Comparison of ENCODE assay signal across 2 cellular contexts in the genomic region with DNA sequence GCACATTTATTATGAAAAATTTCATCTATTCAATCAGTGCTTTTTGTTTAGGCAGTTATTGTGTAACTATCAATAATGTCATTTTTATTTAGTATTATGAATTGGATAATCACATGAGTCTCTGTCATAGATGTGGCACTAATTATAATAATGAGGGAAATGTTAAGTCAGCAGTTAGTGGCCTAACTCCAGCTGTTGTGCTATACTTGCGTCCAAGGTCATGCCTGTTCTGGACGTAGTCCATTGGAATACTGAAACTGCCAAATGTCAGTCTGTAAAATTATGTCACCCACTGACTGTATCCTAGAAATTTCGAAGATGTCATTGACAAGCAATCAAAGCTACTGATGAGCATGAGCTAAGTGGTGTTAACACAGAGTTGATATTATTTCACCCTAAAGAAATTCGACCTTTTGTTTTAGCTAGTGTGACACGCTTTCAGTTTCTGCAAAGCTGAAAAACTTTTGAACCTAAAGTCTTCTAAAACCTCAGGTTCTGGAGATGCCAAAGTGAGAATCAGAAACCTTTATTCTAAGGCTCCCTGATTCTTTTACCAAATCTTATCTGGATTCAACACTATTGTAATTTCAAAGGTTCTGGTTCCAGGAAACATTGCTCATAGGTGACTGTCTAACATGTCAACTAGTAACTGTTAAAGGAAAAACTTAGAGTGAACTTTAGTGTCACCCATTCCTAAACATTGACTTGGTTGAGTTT.
TF ChIP-seq lines count a peak whose summit lies in the region.

No MANE protein-coding gene starts in this region.

TF ChIP-seq in A549, 52 proteins besides CTCF, POLR2A, EP300 and RAD21:
- TF ChIP-seq ESRRA (IDR thresholded peaks at IDR 0.05; ENCODE audit: borderline replicate concordance, low read length) (no peak), EHMT2 (IDR thresholded peaks at IDR 0.05; ENCODE audit: low read depth) (no peak), MAFK (IDR thresholded peaks at IDR 0.05; ENCODE audit: partially characterized antibody) (peak; percentile 62), RCOR1 (IDR thresholded peaks at IDR 0.05; ENCODE audit: low read depth, low read length) (no peak)

TF ChIP-seq in endothelial cell of umbilical vein, 7 proteins besides CTCF, POLR2A, EP300 and RAD21:
- TF ChIP-seq FOS (IDR thresholded peaks at IDR 0.05; ENCODE audit: borderline replicate concordance, insufficient read depth, low read length) (peak; percentile 36), POLR2AphosphoS5 (IDR thresholded peaks at IDR 0.05; ENCODE audit: insufficient read depth, low read depth, low read length) (no peak), EZH2 (IDR thresholded peaks at IDR 0.05; ENCODE audit: borderline replicate concordance, low read depth, low read length, severe bottlenecking) (no peak), JUN (IDR thresholded peaks at IDR 0.05; ENCODE audit: borderline replicate concordance, insufficient read depth, insufficient read length, low read depth) (no peak), GATA2 (IDR thresholded peaks at IDR 0.05; ENCODE audit: insufficient read depth, insufficient read length, low read depth, low read length) (peak; percentile 19), MYC (IDR thresholded peaks at IDR 0.05; ENCODE audit: low read depth, low read length) (no peak)
- TF ChIP-seq, protein P1, sequence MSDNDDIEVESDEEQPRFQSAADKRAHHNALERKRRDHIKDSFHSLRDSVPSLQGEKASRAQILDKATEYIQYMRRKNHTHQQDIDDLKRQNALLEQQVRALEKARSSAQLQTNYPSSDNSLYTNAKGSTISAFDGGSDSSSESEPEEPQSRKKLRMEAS (IDR thresholded peaks at IDR 0.05; ENCODE audit: insufficient read depth, insufficient read length): no peak
